12 cellular contexts compared by ENCODE assay signal in the genomic region with DNA sequence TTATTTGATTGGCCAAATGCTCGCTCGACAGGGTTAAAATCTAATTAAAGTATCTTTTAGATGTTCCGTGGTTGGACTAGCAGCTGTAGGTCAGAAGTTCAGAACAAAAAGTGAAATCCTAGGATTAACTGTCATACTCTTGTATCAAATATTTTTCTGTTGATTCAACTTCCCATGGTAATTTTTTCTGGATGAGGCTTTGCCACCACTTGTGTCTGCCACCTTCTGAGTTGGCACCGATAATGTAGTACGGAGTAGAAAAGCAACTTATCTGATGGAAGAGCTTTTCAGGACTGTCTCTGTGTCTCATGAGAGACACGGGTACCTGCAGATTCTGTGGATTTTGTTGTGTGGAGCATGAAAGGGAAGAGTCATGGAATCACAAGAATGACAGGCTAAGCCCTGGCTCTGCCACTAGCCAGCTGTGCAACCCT. TPM values are rescaled to one million over a fixed set of nuclear protein-coding genes. Genes with fewer than 3 reads are reported as not detected.
A peak's percentile ranks its signal among the peaks of the same experiment; 100 is the strongest.
DNase-seq lines count a peak whose midpoint lies in the region; ATAC-seq and TF ChIP-seq lines count a peak whose summit lies in the region.
"Had no signal": no experiment of that assay in that cellular context is flagged by ENCODE, and none has a peak within 500 bp of the region (broad histone marks: within the 10 kb centered on the region; RNA-seq: fewer than 3 reads in every experiment).

No MANE protein-coding gene starts in this region.

- no peaks in the 10 kb centered on the region for H3K79me2 ChIP-seq in parathyroid adenoma

- H3K9me3 ChIP-seq in esophagus squamous epithelium (no peaks in the 10 kb centered on the region), parathyroid adenoma (ENCODE audit: control insufficient read depth, low read length) (no peaks in the 10 kb centered on the region), HAP-1 (no peaks in the 10 kb centered on the region), ovary (no peaks in the 10 kb centered on the region)

- TF ChIP-seq POLR2A in esophagus squamous epithelium (IDR thresholded peaks at IDR 0.05) (no peak), ovary (IDR thresholded peaks at IDR 0.05) (no peak)

- WGBS in esophagus squamous epithelium, 2 donors: 28 to 31% methylated on average over 6 of the region's 6 CpGs
- WGBS in ovary, 3 donors: 49 to 56% (median 49%) methylated on average over 6 of the region's 6 CpGs

- no peak overlapping the region for H2AFZ ChIP-seq in parathyroid adenoma

- no peaks in the 10 kb centered on the region for H3K36me3 ChIP-seq in esophagus squamous epithelium
- no peaks in the 10 kb centered on the region for H3K36me3 ChIP-seq in parathyroid adenoma (ENCODE audit: control insufficient read depth, insufficient read depth, low read length)
- no peaks in the 10 kb centered on the region for H3K36me3 ChIP-seq in HAP-1 (replicated peaks)
- H3K36me3 ChIP-seq in ovary: no peaks in the 10 kb centered on the region

- no peak overlapping the region for H3K9ac ChIP-seq in parathyroid adenoma

- no peak for ATAC-seq in HG03571 (IDR thresholded peaks at IDR 0.05; ENCODE audit: unreplicated experiment)

- DNase-seq in AG20443 (ENCODE audit: low spot score): peak; percentile 58
- DNase-seq in RPMI7951 (ENCODE audit: low read depth): peak; percentile 83
- no peak for DNase-seq in esophagus squamous epithelium (lab: John Stamatoyannopoulos, UW)
- DNase-seq in G401 (ENCODE audit: low spot score): no peak
- no peak for DNase-seq in HAP-1 (ENCODE audit: low spot score in 2 of 2)
- DNase-seq in ovary: no peak
- DNase-seq: activated T-cell treated with anti-CD3 and anti-CD28 coated beads, Interleukin-2, amount 50 U/mL, for 48 hours; CD4-positive, alpha-beta T cell; NCI-H1048; occipital lobe had no signal

- in situ Hi-C loops in G401 (cut with HindIII; ENCODE audit: low sequenced_read_pairs): no loop called here
- in situ Hi-C loops in HAP-1 (cut with MboI; ENCODE audit: low sequenced_read_pairs): no loop called here

- H3K27ac ChIP-seq in esophagus squamous epithelium (peak overlapping the region; percentile 13 to 72 (median 64)), parathyroid adenoma (peak overlapping the region; percentile 39), ovary (no peak overlapping the region)

- H3K4me1 ChIP-seq in esophagus squamous epithelium (peaks cover 12 to 39% (median 25%) of the 10 kb centered on the region in 3 donors), parathyroid adenoma (peaks cover 4% of the 10 kb centered on the region), HAP-1 (peaks cover 31% of the 10 kb centered on the region), ovary (ENCODE audit: insufficient read depth) (peaks cover 3% of the 10 kb centered on the region)

- no peak for TF ChIP-seq EP300 in ovary (IDR thresholded peaks at IDR 0.05)

- TF ChIP-seq CTCF in esophagus squamous epithelium (IDR thresholded peaks at IDR 0.05): no peak
- TF ChIP-seq CTCF in parathyroid adenoma (IDR thresholded peaks at IDR 0.05): no peak
- no peak for TF ChIP-seq CTCF in ovary (IDR thresholded peaks at IDR 0.05)

- H3K4me2 ChIP-seq in parathyroid adenoma (ENCODE audit: low read length): no peak overlapping the region

- no peaks in the 10 kb centered on the region for H3K27me3 ChIP-seq in esophagus squamous epithelium
- no peaks in the 10 kb centered on the region for H3K27me3 ChIP-seq in parathyroid adenoma (ENCODE audit: control insufficient read depth, insufficient read depth, low read length)
- no peaks in the 10 kb centered on the region for H3K27me3 ChIP-seq in HAP-1 (ENCODE audit: low read depth)
- no peaks in the 10 kb centered on the region for H3K27me3 ChIP-seq in ovary

- intact Hi-C loops in esophagus squamous epithelium (cut with DNase I) (no loop called here), ovary (cut with DNase I) (no loop called here)

- H3K4me3 ChIP-seq in esophagus squamous epithelium: peak overlapping the region in 1 of 4 donors; percentile 19
- H3K4me3 ChIP-seq in parathyroid adenoma (ENCODE audit: low read depth, low read length): no peak overlapping the region
- H3K4me3 ChIP-seq in HAP-1: no peak overlapping the region
- H3K4me3 ChIP-seq in ovary: no peak overlapping the region

RNA-seq across cellular contexts. Expression of gene CNN3, which starts 44.6 kb away (rescaled TPM):
- total RNA-seq in RPMI7951 (2014; rRNA removed; shearing (Covaris generic)): 315 and 321 TPM in 2 replicates
- total RNA-seq in esophagus squamous epithelium: 100 to 1,000 TPM; 106 to 205 (median 149) TPM
- 142 and 206 TPM in 2 replicates for total RNA-seq in G401 (2014; rRNA removed; shearing (Covaris generic))
- 100 to 1,000 TPM; 168 to 332 (median 272) TPM for total RNA-seq in ovary
- 100 to 1,000 TPM; 145 to 374 TPM for polyA plus RNA-seq in ovary

Comparison
In these comparisons a context has a peak if more than half of its experiments do, and no peak if none do; other contexts are left out.
1. DNase-seq: peak in AG20443 (single experiment) and RPMI7951 (single experiment); none in esophagus squamous epithelium (single experiment), G401 (single experiment), HAP-1 (0 of 2) and ovary (0 of 5).
2. H3K27ac ChIP-seq: peak in esophagus squamous epithelium (4 of 4) and parathyroid adenoma (single experiment); none in ovary (0 of 2).